In the genomic region with DNA sequence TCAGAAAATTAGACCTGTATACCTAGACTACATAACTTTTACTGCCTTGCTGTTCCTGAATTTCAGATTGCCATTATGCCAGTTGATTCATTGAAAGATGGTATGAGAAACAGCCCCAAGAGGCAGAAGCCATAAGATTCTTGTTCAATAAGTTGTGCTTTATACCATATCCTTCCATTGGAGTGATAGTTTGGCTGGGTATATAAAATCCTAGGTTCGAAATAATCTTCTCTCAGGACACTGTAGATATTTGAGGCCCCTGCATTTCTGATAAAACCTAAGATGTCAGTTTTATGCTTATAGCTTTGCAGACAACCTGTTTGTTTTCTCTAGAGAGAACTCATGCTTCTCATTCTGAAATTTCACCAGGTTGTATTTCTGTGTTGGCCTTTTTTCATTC, we compare ENCODE assay signal across 38 cellular contexts.
"Had no signal": no experiment of that assay in that cellular context is flagged by ENCODE, and none has a peak within 500 bp of the region (broad histone marks: within the 10 kb centered on the region; RNA-seq: fewer than 3 reads in every experiment).

No MANE protein-coding gene starts in this region.

- H3K4me3 ChIP-seq: adrenal gland, ascending aorta, body of pancreas, breast epithelium, cardiac muscle cell had no signal

- H3K4me3 Mint-ChIP-seq: activated naive CD4-positive, alpha-beta T cell treated with anti-CD3 and anti-CD28 coated beads for 36 hours; activated naive CD4-positive, alpha-beta T cell treated with anti-CD3 and anti-CD28 coated beads, Interleukin-2, amount 10 ng/mL, durations not matched to agents 7 days and 5 days; activated naive CD4-positive, alpha-beta T cell treated with anti-CD3 and anti-CD28 coated beads, Interleukin-2, amount 50 U/mL, for 24 hours; activated naive CD8-positive, alpha-beta T cell; activated naive CD8-positive, alpha-beta T cell treated with anti-CD3 and anti-CD28 coated beads for 36 hours; activated naive CD8-positive, alpha-beta T cell treated with anti-CD3 and anti-CD28 coated beads, Interleukin-2, amount 10 ng/mL, durations not matched to agents 7 days and 5 days; activated naive CD8-positive, alpha-beta T cell treated with anti-CD3 and anti-CD28 coated beads, Interleukin-2, amount 50 U/mL, for 24 hours; activated T-cell treated with anti-CD3 and anti-CD28 coated beads, Interleukin-2, amount 50 U/mL, for 24 hours; activated T-cell treated with anti-CD3 and anti-CD28 coated beads, Interleukin-2, amount 50 U/mL, for 4 hours; activated T-cell treated with anti-CD3 and anti-CD28 coated beads, Interleukin-2, amount 50 U/mL, for 72 hours; activated T-helper 1 cell treated with anti-CD3 and anti-CD28 coated beads, Interleukin-12 subunit alpha, Interleukin-12 subunit beta, Interleukin-2, Interleukin-4 antibody, amounts not matched to agents 30 ng/mL and 10 ng/mL and 1 ng/mL, durations not matched to agents 14 hours and 24 hours and 36 hours; activated T-helper 17 cell treated with anti-CD3 and anti-CD28 coated beads, Interleukin-2, amount 50 U/mL, for 72 hours; brain; central memory CD8-positive, alpha-beta T cell had no signal

- H3K27ac ChIP-seq: adrenal gland, ascending aorta, body of pancreas, brain microvascular endothelial cell, breast epithelium, cardiac muscle cell had no signal

- DNase-seq: activated effector memory CD4-positive, alpha-beta T cell treated with anti-CD3 and anti-CD28 coated beads, Interleukin-2, amount 50 U/mL, for 16 hours; activated effector memory CD4-positive, alpha-beta T cell treated with Interleukin-2 at 50 U/mL for 16 hours; activated gamma-delta T cell; activated gamma-delta T cell treated with Interleukin-2 at 50 U/mL for 16 hours; activated naive CD4-positive, alpha-beta T cell; activated naive CD4-positive, alpha-beta T cell treated with anti-CD3 and anti-CD28 coated beads for 36 hours; activated naive CD4-positive, alpha-beta T cell treated with anti-CD3 and anti-CD28 coated beads, Interleukin-2, amount 10 ng/mL, durations not matched to agents 7 days and 5 days; activated naive CD4-positive, alpha-beta T cell treated with anti-CD3 and anti-CD28 coated beads, Interleukin-2, amount 50 U/mL, for 16 hours; activated naive CD4-positive, alpha-beta T cell treated with Interleukin-2 at 50 U/mL for 16 hours; activated naive CD8-positive, alpha-beta T cell treated with anti-CD3 and anti-CD28 coated beads for 36 hours; activated naive CD8-positive, alpha-beta T cell treated with anti-CD3 and anti-CD28 coated beads, Interleukin-2, amount 10 ng/mL, durations not matched to agents 7 days and 5 days; activated naive CD8-positive, alpha-beta T cell treated with anti-CD3 and anti-CD28 coated beads, Interleukin-2, amount 50 U/mL, for 24 hours; activated T-cell treated with anti-CD3 and anti-CD28 coated beads, Interleukin-2, amount 50 U/mL, for 1 hour; activated T-cell treated with anti-CD3 and anti-CD28 coated beads, Interleukin-2, amount 50 U/mL, for 24 hours; activated T-cell treated with anti-CD3 and anti-CD28 coated beads, Interleukin-2, amount 50 U/mL, for 4 hours; activated T-cell treated with anti-CD3 and anti-CD28 coated beads, Interleukin-2, amount 50 U/mL, for 48 hours; activated T-cell treated with anti-CD3 and anti-CD28 coated beads, Interleukin-2, amount 50 U/mL, for 72 hours; amniotic stem cell; amygdala; anterior cingulate cortex; aorta; body of pancreas; brain microvascular endothelial cell; central memory CD4-positive, alpha-beta T cell; cerebellar nuclear complex had no signal

- H3K36me3 ChIP-seq: adrenal gland, ascending aorta, brain microvascular endothelial cell, breast epithelium, cardiac muscle cell had no signal

- H3K4me1 Mint-ChIP-seq: activated naive CD8-positive, alpha-beta T cell treated with anti-CD3 and anti-CD28 coated beads for 36 hours; activated T-helper 17 cell treated with anti-CD3 and anti-CD28 coated beads, Interleukin-2, amount 50 U/mL, for 72 hours; central memory CD8-positive, alpha-beta T cell had no signal

- H3K9me3 ChIP-seq: adrenal gland, body of pancreas had no signal

- ATAC-seq: activated naive CD4-positive, alpha-beta T cell treated with anti-CD3 and anti-CD28 coated beads, Interleukin-2, amount 50 U/mL, for 72 hours; activated naive CD8-positive, alpha-beta T cell treated with anti-CD3 and anti-CD28 coated beads, Interleukin-2, amount 50 U/mL, for 24 hours; activated T-cell treated with anti-CD3 and anti-CD28 coated beads, Interleukin-2, amount 50 U/mL, for 4 hours; activated T-cell treated with anti-CD3 and anti-CD28 coated beads, Interleukin-2, amount 50 U/mL, for 72 hours; activated T-helper 17 cell treated with anti-CD3 and anti-CD28 coated beads, Interleukin-2, amount 50 U/mL, for 72 hours; body of pancreas had no signal

- H3K27ac Mint-ChIP-seq: activated naive CD4-positive, alpha-beta T cell treated with anti-CD3 and anti-CD28 coated beads for 36 hours; activated naive CD4-positive, alpha-beta T cell treated with anti-CD3 and anti-CD28 coated beads, Interleukin-2, amount 10 ng/mL, durations not matched to agents 7 days and 5 days; activated naive CD4-positive, alpha-beta T cell treated with anti-CD3 and anti-CD28 coated beads, Interleukin-2, amount 50 U/mL, for 24 hours; activated naive CD4-positive, alpha-beta T cell treated with anti-CD3 and anti-CD28 coated beads, Interleukin-2, amount 50 U/mL, for 72 hours; activated naive CD8-positive, alpha-beta T cell; activated naive CD8-positive, alpha-beta T cell treated with anti-CD3 and anti-CD28 coated beads for 36 hours; activated naive CD8-positive, alpha-beta T cell treated with anti-CD3 and anti-CD28 coated beads, Interleukin-2, amount 10 ng/mL, durations not matched to agents 7 days and 5 days; activated naive CD8-positive, alpha-beta T cell treated with anti-CD3 and anti-CD28 coated beads, Interleukin-2, amount 50 U/mL, for 24 hours; activated T-cell treated with anti-CD3 and anti-CD28 coated beads, Interleukin-2, amount 50 U/mL, for 24 hours; activated T-cell treated with anti-CD3 and anti-CD28 coated beads, Interleukin-2, amount 50 U/mL, for 72 hours; activated T-helper 1 cell treated with anti-CD3 and anti-CD28 coated beads, Interleukin-12 subunit alpha, Interleukin-12 subunit beta, Interleukin-2, Interleukin-4 antibody, amounts not matched to agents 30 ng/mL and 10 ng/mL and 1 ng/mL, durations not matched to agents 14 hours and 24 hours and 36 hours; activated T-helper 17 cell treated with anti-CD3 and anti-CD28 coated beads, Interleukin-2, amount 50 U/mL, for 72 hours; activated T-helper 2 cell treated with anti-CD3 and anti-CD28 coated beads, Interferon-gamma antibody, Interleukin-2, Interleukin-4, amounts not matched to agents 10 μg/mL and 5 μg/mL and 100 μg/mL, durations not matched to agents 14 hours and 24 hours and 36 hours; brain had no signal

- H3K4me1 ChIP-seq: adrenal gland, ascending aorta, breast epithelium had no signal

- H3K27me3 ChIP-seq: adrenal gland, ascending aorta, body of pancreas, brain microvascular endothelial cell, cardiac muscle cell had no signal

- H3K27me3 Mint-ChIP-seq: activated naive CD4-positive, alpha-beta T cell treated with anti-CD3 and anti-CD28 coated beads, Interleukin-2, amount 50 U/mL, for 24 hours; activated naive CD8-positive, alpha-beta T cell; activated naive CD8-positive, alpha-beta T cell treated with anti-CD3 and anti-CD28 coated beads for 36 hours; activated naive CD8-positive, alpha-beta T cell treated with anti-CD3 and anti-CD28 coated beads, Interleukin-2, amount 50 U/mL, for 24 hours; activated T-helper 17 cell treated with anti-CD3 and anti-CD28 coated beads, Interleukin-2, amount 50 U/mL, for 72 hours had no signal

- FAIRE-seq: astrocyte had no signal
